ENCODE assay signal across 1 cellular context in the genomic region with DNA sequence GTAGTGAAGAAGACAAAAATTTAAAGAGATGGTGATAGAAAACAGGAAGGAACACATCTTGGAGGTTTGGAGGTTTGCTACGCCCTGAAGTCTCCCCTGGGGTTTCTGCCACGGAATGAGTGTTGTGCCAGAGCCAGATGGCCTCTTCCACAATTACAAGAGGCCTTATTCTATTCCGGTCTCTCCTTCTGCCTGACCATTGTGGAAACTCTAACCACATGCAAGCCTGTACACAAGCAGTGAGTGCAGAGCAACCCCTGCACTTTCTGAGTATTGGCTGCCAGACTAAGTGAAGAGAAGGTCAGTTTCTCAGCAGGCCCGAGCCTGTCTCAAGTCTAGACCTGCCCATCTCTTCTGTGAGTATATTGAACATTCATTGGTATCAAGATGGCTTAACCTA.
TF ChIP-seq lines count a peak whose summit lies in the region.

No MANE protein-coding gene starts in this region.

TF ChIP-seq in GM12878, 131 proteins besides CTCF, POLR2A, EP300 and RAD21 (continued from another document):
- TF ChIP-seq ZNF592 (IDR thresholded peaks at IDR 0.05) (no peak), YY1 (IDR thresholded peaks at IDR 0.05; ENCODE audit: low read depth, low read length) (no peak), BHLHE40 (IDR thresholded peaks at IDR 0.05; ENCODE audit: borderline replicate concordance in 1 of 2, low read depth in 2 of 2, low read length in 1 of 2) (no peak), NFIC (IDR thresholded peaks at IDR 0.05; ENCODE audit: low read depth, low read length) (no peak)
- TF ChIP-seq, protein P1, sequence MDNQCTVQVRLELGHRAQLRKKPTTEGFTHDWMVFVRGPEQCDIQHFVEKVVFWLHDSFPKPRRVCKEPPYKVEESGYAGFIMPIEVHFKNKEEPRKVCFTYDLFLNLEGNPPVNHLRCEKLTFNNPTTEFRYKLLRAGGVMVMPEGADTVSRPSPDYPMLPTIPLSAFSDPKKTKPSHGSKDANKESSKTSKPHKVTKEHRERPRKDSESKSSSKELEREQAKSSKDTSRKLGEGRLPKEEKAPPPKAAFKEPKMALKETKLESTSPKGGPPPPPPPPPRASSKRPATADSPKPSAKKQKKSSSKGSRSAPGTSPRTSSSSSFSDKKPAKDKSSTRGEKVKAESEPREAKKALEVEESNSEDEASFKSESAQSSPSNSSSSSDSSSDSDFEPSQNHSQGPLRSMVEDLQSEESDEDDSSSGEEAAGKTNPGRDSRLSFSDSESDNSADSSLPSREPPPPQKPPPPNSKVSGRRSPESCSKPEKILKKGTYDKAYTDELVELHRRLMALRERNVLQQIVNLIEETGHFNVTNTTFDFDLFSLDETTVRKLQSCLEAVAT (IDR thresholded peaks at IDR 0.05), result no peak
